ENCODE assay signal across 8 cellular contexts in genomic region chr22:39308614-39309363, GRCh38. TPM values are rescaled to one million over a fixed set of nuclear protein-coding genes. Genes with fewer than 3 reads are reported as not detected.
DNase-seq lines count a peak whose midpoint lies in the region; ATAC-seq, FAIRE-seq and TF ChIP-seq lines count a peak whose summit lies in the region.

No MANE protein-coding gene starts in this region.

- H3K79me2 ChIP-seq in astrocyte (ENCODE audit: insufficient read depth, low read length), result peaks cover 20% of the 10 kb centered on the region

- ATAC-seq in activated CD8-positive, alpha-beta memory T cell treated with anti-CD3 and anti-CD28 coated beads, Interleukin-2, amount 10 ng/mL, durations not matched to agents 7 days and 5 days, result no peak
- ATAC-seq in upper lobe of right lung, result peak; percentile 51
- ATAC-seq in GM19467 (IDR thresholded peaks at IDR 0.05; ENCODE audit: unreplicated experiment), result no peak

- no peaks in the 10 kb centered on the region for H3K27me3 Mint-ChIP-seq in activated CD8-positive, alpha-beta memory T cell treated with anti-CD3 and anti-CD28 coated beads, Interleukin-2, amount 10 ng/mL, durations not matched to agents 7 days and 5 days
- H3K27me3 Mint-ChIP-seq in astrocyte (ENCODE audit: low read depth, unreplicated experiment), result no peaks in the 10 kb centered on the region

- H3K36me3 ChIP-seq in astrocyte (ENCODE audit: insufficient read depth, low read length) (peaks cover 24% of the 10 kb centered on the region), kidney epithelial cell (ENCODE audit: control insufficient read depth, insufficient read depth, low read length) (peaks cover 10% of the 10 kb centered on the region), upper lobe of right lung (peaks cover 24% of the 10 kb centered on the region)

- FAIRE-seq in astrocyte (lab: Jason Lieb, UNC), result peak; percentile 98

- no peaks in the 10 kb centered on the region for H3K27me3 ChIP-seq in astrocyte (ENCODE audit: insufficient read depth, low read length)
- no peaks in the 10 kb centered on the region for H3K27me3 ChIP-seq in kidney epithelial cell (ENCODE audit: control insufficient read depth, insufficient read depth, low read length)
- H3K27me3 ChIP-seq in upper lobe of right lung, result no peaks in the 10 kb centered on the region

- H2AFZ ChIP-seq in astrocyte (ENCODE audit: low read depth, low read length), result no peak overlapping the region

- CTCF ChIA-PET in activated CD8-positive, alpha-beta memory T cell treated with anti-CD3 and anti-CD28 coated beads, Interleukin-2, amount 10 ng/mL, durations not matched to agents 7 days and 5 days (lab: Charles Lee), result interaction anchor here (1.0 to 12.8 kb wide), 4 partner anchors 9 to 137 kb away, joined by 4 to 254 read pairs (median 62); no protein-coding TSS in a partner anchor

- DNase-seq in activated CD8-positive, alpha-beta memory T cell treated with anti-CD3 and anti-CD28 coated beads, Interleukin-2, amount 10 ng/mL, durations not matched to agents 7 days and 5 days, result no peak
- no peak for DNase-seq in activated CD8-positive, alpha-beta memory T cell treated with anti-CD3 and anti-CD28 coated beads for 24 hours
- peak; percentile 86 for DNase-seq in astrocyte (ENCODE audit: low read depth)
- no peak for DNase-seq in kidney epithelial cell (ENCODE audit: low read depth)
- DNase-seq in upper lobe of right lung, result no peak
- no peak for DNase-seq in inferior parietal cortex (ENCODE audit: extremely low spot score)
- no peak for DNase-seq in ecto neural progenitor cell (ENCODE audit: low spot score)

- H3K27ac Mint-ChIP-seq in activated CD8-positive, alpha-beta memory T cell treated with anti-CD3 and anti-CD28 coated beads, Interleukin-2, amount 10 ng/mL, durations not matched to agents 7 days and 5 days, result peak overlapping the region; percentile 17
- peak overlapping the region; percentile 98 for H3K27ac Mint-ChIP-seq in astrocyte (ENCODE audit: unreplicated experiment)

- peak overlapping the region; percentile 53 for H3K9ac ChIP-seq in astrocyte (ENCODE audit: low read length)

- H3K4me3 ChIP-seq in astrocyte (ENCODE audit: insufficient read depth, low read depth, low read length), result peak overlapping the region; percentile 37
- no peak overlapping the region for H3K4me3 ChIP-seq in kidney epithelial cell (ENCODE audit: low read depth, low read length)
- peak overlapping the region; percentile 31 for H3K4me3 ChIP-seq in upper lobe of right lung

- peaks cover 48% of the 10 kb centered on the region for H4K20me1 ChIP-seq in astrocyte (ENCODE audit: insufficient read depth, low read length)

- H3K9me3 ChIP-seq in astrocyte (ENCODE audit: insufficient read depth, low read depth, low read length), result no peaks in the 10 kb centered on the region
- H3K9me3 ChIP-seq in upper lobe of right lung, result no peaks in the 10 kb centered on the region

- TF ChIP-seq CTCF in astrocyte (IDR thresholded peaks at IDR 0.05; ENCODE audit: insufficient read depth, low read depth, low read length), result peak; percentile 3
- peak; percentile 8 for TF ChIP-seq CTCF in kidney epithelial cell (IDR thresholded peaks at IDR 0.05; ENCODE audit: insufficient read depth, low read length, poor library complexity, severe bottlenecking)
- TF ChIP-seq CTCF in upper lobe of right lung (IDR thresholded peaks at IDR 0.05), result peak; percentile 7

- peaks cover 18% of the 10 kb centered on the region for H3K4me1 Mint-ChIP-seq in activated CD8-positive, alpha-beta memory T cell treated with anti-CD3 and anti-CD28 coated beads, Interleukin-2, amount 10 ng/mL, durations not matched to agents 7 days and 5 days
- H3K4me1 Mint-ChIP-seq in astrocyte (ENCODE audit: low read depth, unreplicated experiment), result peaks cover 36% of the 10 kb centered on the region

- H3K36me3 Mint-ChIP-seq in activated CD8-positive, alpha-beta memory T cell treated with anti-CD3 and anti-CD28 coated beads, Interleukin-2, amount 10 ng/mL, durations not matched to agents 7 days and 5 days, result peaks cover 21% of the 10 kb centered on the region
- H3K36me3 Mint-ChIP-seq in astrocyte (ENCODE audit: low read depth, unreplicated experiment), result peaks cover 19% of the 10 kb centered on the region

- H3K4me3 Mint-ChIP-seq in activated CD8-positive, alpha-beta memory T cell treated with anti-CD3 and anti-CD28 coated beads, Interleukin-2, amount 10 ng/mL, durations not matched to agents 7 days and 5 days, result no peak overlapping the region
- H3K4me3 Mint-ChIP-seq in astrocyte (ENCODE audit: unreplicated experiment), result peak overlapping the region; percentile 50

- intact Hi-C loops in upper lobe of right lung (cut with DNase I), result no loop called here

- H3K27ac ChIP-seq in astrocyte (ENCODE audit: low read depth, low read length) (peak overlapping the region; percentile 71), upper lobe of right lung (peak overlapping the region; percentile 58)

- H3K9me3 Mint-ChIP-seq in activated CD8-positive, alpha-beta memory T cell treated with anti-CD3 and anti-CD28 coated beads, Interleukin-2, amount 10 ng/mL, durations not matched to agents 7 days and 5 days (ENCODE audit: low read depth), result no peaks in the 10 kb centered on the region
- no peaks in the 10 kb centered on the region for H3K9me3 Mint-ChIP-seq in astrocyte (ENCODE audit: unreplicated experiment)

- H3K4me1 ChIP-seq in astrocyte (ENCODE audit: insufficient read depth, low read length) (peaks cover 39% of the 10 kb centered on the region), upper lobe of right lung (peaks cover 15% of the 10 kb centered on the region)

- H3K4me2 ChIP-seq in astrocyte (ENCODE audit: low read length), result peak overlapping the region; percentile 77

RNA-seq across cellular contexts. Expression of gene RPL3, which starts 10.6 kb away (rescaled TPM):
- total RNA-seq in activated CD8-positive, alpha-beta memory T cell treated with anti-CD3 and anti-CD28 coated beads, Interleukin-2, amount 10 ng/mL, durations not matched to agents 7 days and 5 days, result 1,000 to 10,000 TPM; 1,571 to 1,769 TPM
- 1,056 and 1,182 TPM in 2 replicates for total RNA-seq in astrocyte
- total RNA-seq in kidney epithelial cell, result 2,742 and 3,058 TPM in 2 replicates
- 1,573 TPM for total RNA-seq in upper lobe of right lung

RNA-seq across cellular contexts. Expression of gene SYNGR1, which starts 41.0 kb away (rescaled TPM):
- 10 to 100 TPM in 1 of 2 experiments, 1 to 10 TPM in 1; 4.2 to 16.0 TPM for total RNA-seq in activated CD8-positive, alpha-beta memory T cell treated with anti-CD3 and anti-CD28 coated beads, Interleukin-2, amount 10 ng/mL, durations not matched to agents 7 days and 5 days
- total RNA-seq in astrocyte (12.0 and 14.1 TPM in 2 replicates), kidney epithelial cell (1.0 and 2.0 TPM in 2 replicates), upper lobe of right lung (14.0 TPM)
